Comparison of ENCODE assay signal across 1 cellular context in genomic region chr14:52729925-52730707, GRCh38.
TF ChIP-seq lines count a peak whose summit lies in the region.

A gene with protein sequence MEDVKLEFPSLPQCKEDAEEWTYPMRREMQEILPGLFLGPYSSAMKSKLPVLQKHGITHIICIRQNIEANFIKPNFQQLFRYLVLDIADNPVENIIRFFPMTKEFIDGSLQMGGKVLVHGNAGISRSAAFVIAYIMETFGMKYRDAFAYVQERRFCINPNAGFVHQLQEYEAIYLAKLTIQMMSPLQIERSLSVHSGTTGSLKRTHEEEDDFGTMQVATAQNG (plus strand): TSS chr14:52730166. CDS start chr14:52730475, 309 bp downstream.

TF ChIP-seq in HepG2, 621 proteins besides CTCF, POLR2A, EP300 and RAD21 (continued from another document and continues in another):
- TF ChIP-seq, protein P1, sequence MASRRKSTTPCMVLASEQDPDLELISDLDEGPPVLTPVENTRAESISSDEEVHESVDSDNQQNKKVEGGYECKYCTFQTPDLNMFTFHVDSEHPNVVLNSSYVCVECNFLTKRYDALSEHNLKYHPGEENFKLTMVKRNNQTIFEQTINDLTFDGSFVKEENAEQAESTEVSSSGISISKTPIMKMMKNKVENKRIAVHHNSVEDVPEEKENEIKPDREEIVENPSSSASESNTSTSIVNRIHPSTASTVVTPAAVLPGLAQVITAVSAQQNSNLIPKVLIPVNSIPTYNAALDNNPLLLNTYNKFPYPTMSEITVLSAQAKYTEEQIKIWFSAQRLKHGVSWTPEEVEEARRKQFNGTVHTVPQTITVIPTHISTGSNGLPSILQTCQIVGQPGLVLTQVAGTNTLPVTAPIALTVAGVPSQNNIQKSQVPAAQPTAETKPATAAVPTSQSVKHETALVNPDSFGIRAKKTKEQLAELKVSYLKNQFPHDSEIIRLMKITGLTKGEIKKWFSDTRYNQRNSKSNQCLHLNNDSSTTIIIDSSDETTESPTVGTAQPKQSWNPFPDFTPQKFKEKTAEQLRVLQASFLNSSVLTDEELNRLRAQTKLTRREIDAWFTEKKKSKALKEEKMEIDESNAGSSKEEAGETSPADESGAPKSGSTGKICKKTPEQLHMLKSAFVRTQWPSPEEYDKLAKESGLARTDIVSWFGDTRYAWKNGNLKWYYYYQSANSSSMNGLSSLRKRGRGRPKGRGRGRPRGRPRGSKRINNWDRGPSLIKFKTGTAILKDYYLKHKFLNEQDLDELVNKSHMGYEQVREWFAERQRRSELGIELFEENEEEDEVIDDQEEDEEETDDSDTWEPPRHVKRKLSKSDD (CRISPR knock-in tag; IDR thresholded peaks at IDR 0.05; ENCODE audit: low read depth) = peak; percentile 49; the same call in 1 of the 2 replicates
- no peak for TF ChIP-seq ZNF720 (CRISPR knock-in tag; IDR thresholded peaks at IDR 0.05)
- TF ChIP-seq TBX3 (IDR thresholded peaks at IDR 0.05; ENCODE audit: borderline replicate concordance) = peak; percentile 82
- TF ChIP-seq, protein P2, sequence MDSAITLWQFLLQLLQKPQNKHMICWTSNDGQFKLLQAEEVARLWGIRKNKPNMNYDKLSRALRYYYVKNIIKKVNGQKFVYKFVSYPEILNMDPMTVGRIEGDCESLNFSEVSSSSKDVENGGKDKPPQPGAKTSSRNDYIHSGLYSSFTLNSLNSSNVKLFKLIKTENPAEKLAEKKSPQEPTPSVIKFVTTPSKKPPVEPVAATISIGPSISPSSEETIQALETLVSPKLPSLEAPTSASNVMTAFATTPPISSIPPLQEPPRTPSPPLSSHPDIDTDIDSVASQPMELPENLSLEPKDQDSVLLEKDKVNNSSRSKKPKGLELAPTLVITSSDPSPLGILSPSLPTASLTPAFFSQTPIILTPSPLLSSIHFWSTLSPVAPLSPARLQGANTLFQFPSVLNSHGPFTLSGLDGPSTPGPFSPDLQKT (CRISPR knock-in tag; IDR thresholded peaks at IDR 0.05; ENCODE audit: borderline replicate concordance) = no peak
- TF ChIP-seq SMAD1 (CRISPR knock-in tag; IDR thresholded peaks at IDR 0.05; ENCODE audit: borderline replicate concordance, low read depth) = no peak
- 0 out of 2 replicates have a peak, but pooled peaks have one; percentile 43 for TF ChIP-seq ZNF761 (CRISPR knock-in tag; conservative IDR thresholded peaks at IDR 0.05)
- TF ChIP-seq ZC3H13 (CRISPR knock-in tag; IDR thresholded peaks at IDR 0.05) = peak; percentile 85; the same call in 1 of the 2 replicates
- TF ChIP-seq HNRNPUL1 (IDR thresholded peaks at IDR 0.05; ENCODE audit: low read depth, low read length) = no peak
- TF ChIP-seq ZNF549 (CRISPR knock-in tag; IDR thresholded peaks at IDR 0.05) = no peak
- TF ChIP-seq, protein P3, sequence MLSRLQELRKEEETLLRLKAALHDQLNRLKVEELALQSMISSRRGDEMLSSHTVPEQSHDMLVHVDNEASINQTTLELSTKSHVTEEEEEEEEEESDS (CRISPR knock-in tag; IDR thresholded peaks at IDR 0.05; ENCODE audit: borderline replicate concordance) = no peak
- TF ChIP-seq MEF2D (CRISPR knock-in tag; IDR thresholded peaks at IDR 0.05) = 0 out of 2 replicates have a peak, but pooled peaks have one; percentile 52
- peak; percentile 44 for TF ChIP-seq ZNF556 (CRISPR knock-in tag; IDR thresholded peaks at IDR 0.05; ENCODE audit: borderline replicate concordance)
- TF ChIP-seq JUNB (CRISPR knock-in tag; IDR thresholded peaks at IDR 0.05; ENCODE audit: borderline replicate concordance) = no peak
- 0 out of 2 replicates have a peak, but pooled peaks have one; percentile 8 for TF ChIP-seq ARHGAP35 (CRISPR knock-in tag; IDR thresholded peaks at IDR 0.05; ENCODE audit: borderline replicate concordance)
- peak; percentile 63 for TF ChIP-seq CBX1 (IDR thresholded peaks at IDR 0.05; ENCODE audit: low read depth)
- peak; percentile 40; the same call in 1 of the 2 replicates for TF ChIP-seq ERF (CRISPR knock-in tag; IDR thresholded peaks at IDR 0.05)
- TF ChIP-seq, protein P4, sequence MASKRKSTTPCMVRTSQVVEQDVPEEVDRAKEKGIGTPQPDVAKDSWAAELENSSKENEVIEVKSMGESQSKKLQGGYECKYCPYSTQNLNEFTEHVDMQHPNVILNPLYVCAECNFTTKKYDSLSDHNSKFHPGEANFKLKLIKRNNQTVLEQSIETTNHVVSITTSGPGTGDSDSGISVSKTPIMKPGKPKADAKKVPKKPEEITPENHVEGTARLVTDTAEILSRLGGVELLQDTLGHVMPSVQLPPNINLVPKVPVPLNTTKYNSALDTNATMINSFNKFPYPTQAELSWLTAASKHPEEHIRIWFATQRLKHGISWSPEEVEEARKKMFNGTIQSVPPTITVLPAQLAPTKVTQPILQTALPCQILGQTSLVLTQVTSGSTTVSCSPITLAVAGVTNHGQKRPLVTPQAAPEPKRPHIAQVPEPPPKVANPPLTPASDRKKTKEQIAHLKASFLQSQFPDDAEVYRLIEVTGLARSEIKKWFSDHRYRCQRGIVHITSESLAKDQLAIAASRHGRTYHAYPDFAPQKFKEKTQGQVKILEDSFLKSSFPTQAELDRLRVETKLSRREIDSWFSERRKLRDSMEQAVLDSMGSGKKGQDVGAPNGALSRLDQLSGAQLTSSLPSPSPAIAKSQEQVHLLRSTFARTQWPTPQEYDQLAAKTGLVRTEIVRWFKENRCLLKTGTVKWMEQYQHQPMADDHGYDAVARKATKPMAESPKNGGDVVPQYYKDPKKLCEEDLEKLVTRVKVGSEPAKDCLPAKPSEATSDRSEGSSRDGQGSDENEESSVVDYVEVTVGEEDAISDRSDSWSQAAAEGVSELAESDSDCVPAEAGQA (IDR thresholded peaks at IDR 0.05; ENCODE audit: low read depth) = no peak
- TF ChIP-seq, protein P4 (CRISPR knock-in tag; IDR thresholded peaks at IDR 0.05; ENCODE audit: borderline replicate concordance) = no peak
- TF ChIP-seq ZNF713 (CRISPR knock-in tag; IDR thresholded peaks at IDR 0.05) = no peak
- TF ChIP-seq PAWR (CRISPR knock-in tag; IDR thresholded peaks at IDR 0.05; ENCODE audit: borderline replicate concordance) = no peak
- TF ChIP-seq FOXA3 (CRISPR knock-in tag; IDR thresholded peaks at IDR 0.05) = peak; percentile 23; the same call in 1 of the 2 replicates
- peak; percentile 85; the same call in 1 of the 2 replicates for TF ChIP-seq MXD3 (CRISPR knock-in tag; IDR thresholded peaks at IDR 0.05)
- TF ChIP-seq GFI1 (CRISPR knock-in tag; IDR thresholded peaks at IDR 0.05; ENCODE audit: borderline replicate concordance) = 0 out of 2 replicates have a peak, but pooled peaks have one; percentile 31
- no peak for TF ChIP-seq ZMYM2 (CRISPR knock-in tag; IDR thresholded peaks at IDR 0.05)
- TF ChIP-seq ZBTB25 (CRISPR knock-in tag; IDR thresholded peaks at IDR 0.05) = no peak
- TF ChIP-seq KDM5A (IDR thresholded peaks at IDR 0.05; ENCODE audit: borderline replicate concordance, low read length) = peak; percentile 31; the same call in 1 of the 2 replicates
- TF ChIP-seq ZNF496 (CRISPR knock-in tag; IDR thresholded peaks at IDR 0.05; ENCODE audit: insufficient replicate concordance) = no peak
- no peak for TF ChIP-seq NCOR1 (IDR thresholded peaks at IDR 0.05; ENCODE audit: borderline replicate concordance, low read length)
- TF ChIP-seq, protein P5, sequence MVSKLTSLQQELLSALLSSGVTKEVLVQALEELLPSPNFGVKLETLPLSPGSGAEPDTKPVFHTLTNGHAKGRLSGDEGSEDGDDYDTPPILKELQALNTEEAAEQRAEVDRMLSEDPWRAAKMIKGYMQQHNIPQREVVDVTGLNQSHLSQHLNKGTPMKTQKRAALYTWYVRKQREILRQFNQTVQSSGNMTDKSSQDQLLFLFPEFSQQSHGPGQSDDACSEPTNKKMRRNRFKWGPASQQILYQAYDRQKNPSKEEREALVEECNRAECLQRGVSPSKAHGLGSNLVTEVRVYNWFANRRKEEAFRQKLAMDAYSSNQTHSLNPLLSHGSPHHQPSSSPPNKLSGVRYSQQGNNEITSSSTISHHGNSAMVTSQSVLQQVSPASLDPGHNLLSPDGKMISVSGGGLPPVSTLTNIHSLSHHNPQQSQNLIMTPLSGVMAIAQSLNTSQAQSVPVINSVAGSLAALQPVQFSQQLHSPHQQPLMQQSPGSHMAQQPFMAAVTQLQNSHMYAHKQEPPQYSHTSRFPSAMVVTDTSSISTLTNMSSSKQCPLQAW (CRISPR knock-in tag; IDR thresholded peaks at IDR 0.05) = peak; percentile 82
- peak; percentile 12; the same call in 1 of the 2 replicates for TF ChIP-seq FOSL2 (CRISPR knock-in tag; IDR thresholded peaks at IDR 0.05)
- peak; percentile 43; the same call in 1 of the 2 replicates for TF ChIP-seq NFKB2 (CRISPR knock-in tag; IDR thresholded peaks at IDR 0.05; ENCODE audit: borderline replicate concordance)
- TF ChIP-seq MAZ (IDR thresholded peaks at IDR 0.05; ENCODE audit: borderline replicate concordance, low read depth, low read length) = 0 out of 2 replicates have a peak, but pooled peaks have one; percentile 26
- TF ChIP-seq MAZ (CRISPR knock-in tag; IDR thresholded peaks at IDR 0.05; ENCODE audit: low read depth) = peak; percentile 78
- TF ChIP-seq ZNF614 (CRISPR knock-in tag; IDR thresholded peaks at IDR 0.05; ENCODE audit: borderline replicate concordance) = no peak
- no peak; the same call in 1 of the 2 replicates for TF ChIP-seq ELF3 (CRISPR knock-in tag; IDR thresholded peaks at IDR 0.05)
- 0 out of 2 replicates have a peak, but pooled peaks have one; percentile 27 for TF ChIP-seq ZSCAN25 (CRISPR knock-in tag; IDR thresholded peaks at IDR 0.05)
- TF ChIP-seq, protein P6, sequence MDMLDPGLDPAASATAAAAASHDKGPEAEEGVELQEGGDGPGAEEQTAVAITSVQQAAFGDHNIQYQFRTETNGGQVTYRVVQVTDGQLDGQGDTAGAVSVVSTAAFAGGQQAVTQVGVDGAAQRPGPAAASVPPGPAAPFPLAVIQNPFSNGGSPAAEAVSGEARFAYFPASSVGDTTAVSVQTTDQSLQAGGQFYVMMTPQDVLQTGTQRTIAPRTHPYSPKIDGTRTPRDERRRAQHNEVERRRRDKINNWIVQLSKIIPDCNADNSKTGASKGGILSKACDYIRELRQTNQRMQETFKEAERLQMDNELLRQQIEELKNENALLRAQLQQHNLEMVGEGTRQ (IDR thresholded peaks at IDR 0.05; ENCODE audit: low read depth, low read length) = no peak
- TF ChIP-seq, protein P6 (CRISPR knock-in tag; IDR thresholded peaks at IDR 0.05; ENCODE audit: borderline replicate concordance) = no peak
- 0 out of 2 replicates have a peak, but pooled peaks have one; percentile 24 for TF ChIP-seq ZNF44 (CRISPR knock-in tag; IDR thresholded peaks at IDR 0.05)
- TF ChIP-seq ZNF432 (CRISPR knock-in tag; IDR thresholded peaks at IDR 0.05; ENCODE audit: borderline replicate concordance) = no peak
- peak; percentile 78 for TF ChIP-seq SALL2 (CRISPR knock-in tag; IDR thresholded peaks at IDR 0.05)
- no peak for TF ChIP-seq THAP8 (CRISPR knock-in tag; IDR thresholded peaks at IDR 0.05; ENCODE audit: borderline replicate concordance)
- TF ChIP-seq, protein P7, sequence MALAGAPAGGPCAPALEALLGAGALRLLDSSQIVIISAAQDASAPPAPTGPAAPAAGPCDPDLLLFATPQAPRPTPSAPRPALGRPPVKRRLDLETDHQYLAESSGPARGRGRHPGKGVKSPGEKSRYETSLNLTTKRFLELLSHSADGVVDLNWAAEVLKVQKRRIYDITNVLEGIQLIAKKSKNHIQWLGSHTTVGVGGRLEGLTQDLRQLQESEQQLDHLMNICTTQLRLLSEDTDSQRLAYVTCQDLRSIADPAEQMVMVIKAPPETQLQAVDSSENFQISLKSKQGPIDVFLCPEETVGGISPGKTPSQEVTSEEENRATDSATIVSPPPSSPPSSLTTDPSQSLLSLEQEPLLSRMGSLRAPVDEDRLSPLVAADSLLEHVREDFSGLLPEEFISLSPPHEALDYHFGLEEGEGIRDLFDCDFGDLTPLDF (CRISPR knock-in tag; IDR thresholded peaks at IDR 0.05) = peak; percentile 59; the same call in 1 of the 2 replicates
- TF ChIP-seq HMGA1 (CRISPR knock-in tag; conservative IDR thresholded peaks at IDR 0.05) = no peak
- TF ChIP-seq, protein P8, sequence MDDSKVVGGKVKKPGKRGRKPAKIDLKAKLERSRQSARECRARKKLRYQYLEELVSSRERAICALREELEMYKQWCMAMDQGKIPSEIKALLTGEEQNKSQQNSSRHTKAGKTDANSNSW (CRISPR knock-in tag; IDR thresholded peaks at IDR 0.05; ENCODE audit: borderline replicate concordance) = no peak
- peak; percentile 95; the same call in 1 of the 2 replicates for TF ChIP-seq TBX2 (CRISPR knock-in tag; IDR thresholded peaks at IDR 0.05; ENCODE audit: borderline replicate concordance)
